Comparison of ENCODE assay signal across 8 cellular contexts in genomic region chr20:35619196-35620095, GRCh38. TPM values are rescaled to one million over a fixed set of nuclear protein-coding genes. Genes with fewer than 3 reads are reported as not detected.
A peak's percentile ranks its signal among the peaks of the same experiment; 100 is the strongest.
DNase-seq lines count a peak whose midpoint lies in the region; ATAC-seq, FAIRE-seq and TF ChIP-seq lines count a peak whose summit lies in the region.

No MANE protein-coding gene starts in this region.

- H3K36me3 ChIP-seq in Loucy (ENCODE audit: insufficient read depth, low read length) = no peaks in the 10 kb centered on the region; the same call in 1 of the 2 replicates

- H3K9me2 ChIP-seq in Loucy (replicated peaks; ENCODE audit: low read depth, low read length) = no peaks in the 10 kb centered on the region

- no peaks in the 10 kb centered on the region for H3K27me3 ChIP-seq in Loucy (ENCODE audit: insufficient read depth, low read length, poor library complexity, severe bottlenecking)

- H4K20me1 ChIP-seq in Loucy (ENCODE audit: insufficient read depth, low read length, poor library complexity, severe bottlenecking) = no peaks in the 10 kb centered on the region

- H3K4me3 Mint-ChIP-seq in activated naive CD8-positive, alpha-beta T cell = peak overlapping the region; percentile 88

- H3K9ac ChIP-seq in Loucy (ENCODE audit: low read depth, low read length, poor library complexity, severe bottlenecking) = peak overlapping the region; percentile 44

- peaks cover 32% of the 10 kb centered on the region for H3K4me1 Mint-ChIP-seq in activated naive CD8-positive, alpha-beta T cell (ENCODE audit: low read depth)

- no peaks in the 10 kb centered on the region for H3K36me3 Mint-ChIP-seq in activated naive CD8-positive, alpha-beta T cell

- H3F3A ChIP-seq in Loucy (ENCODE audit: low read depth) = 0 out of 2 replicates have a peak, but pooled peaks cover 2% of the 10 kb centered on the region

- no peak for FAIRE-seq in urothelium cell line (lab: Jason Lieb, UNC)

- TF ChIP-seq CTCF in Loucy (conservative IDR thresholded peaks at IDR 0.05; ENCODE audit: low read length) = peak; percentile 76

- H3K27ac Mint-ChIP-seq in activated naive CD8-positive, alpha-beta T cell = peak overlapping the region; percentile 64

- ATAC-seq in GM21528 (IDR thresholded peaks at IDR 0.05; ENCODE audit: low FRiP score, unreplicated experiment) = peak; percentile 33
- ATAC-seq in left ventricle myocardium superior = peak; percentile 42

- no peaks in the 10 kb centered on the region for H3K79me2 ChIP-seq in Loucy (ENCODE audit: insufficient read depth, low read length)

- peak overlapping the region; percentile 77 for H3K4me3 ChIP-seq in Loucy (ENCODE audit: low read length, poor library complexity, severe bottlenecking)

- H3K4me1 ChIP-seq in Loucy (ENCODE audit: insufficient read depth, low read length, poor library complexity, severe bottlenecking) = peaks cover 28% of the 10 kb centered on the region

- H3K4me2 ChIP-seq in Loucy (ENCODE audit: low read depth, low read length, poor library complexity, severe bottlenecking) = peak overlapping the region; percentile 96

- intact Hi-C loops in left ventricle myocardium superior (cut with micrococcal nuclease) = no loop called here

- H3K9me3 Mint-ChIP-seq in activated naive CD8-positive, alpha-beta T cell (ENCODE audit: low read depth) = no peaks in the 10 kb centered on the region

- DNase-seq in D341Med (ENCODE audit: low spot score) = peak; percentile 90
- DNase-seq in SKM-1 treated with dmso at 0.1 percent for 144 hours (lab: John Stamatoyannopoulos, UW; ENCODE audit: unreplicated experiment) = peak; percentile 28
- DNase-seq in left ventricle myocardium superior = peak; percentile 86
- peak; percentile 79 for DNase-seq in putamen (ENCODE audit: low spot score)
- DNase-seq in urothelium cell line (ENCODE audit: low spot score) = peak; percentile 92

- peak overlapping the region; percentile 89 for H2AFZ ChIP-seq in Loucy (ENCODE audit: low read length)

- H3K27me3 Mint-ChIP-seq in activated naive CD8-positive, alpha-beta T cell = no peaks in the 10 kb centered on the region

- H3K9me3 ChIP-seq in Loucy (ENCODE audit: insufficient read depth, low read depth, low read length) = no peaks in the 10 kb centered on the region

RNA-seq across cellular contexts. Expression of gene SPAG4, which starts 3.8 kb away (rescaled TPM):
- total RNA-seq in left ventricle myocardium superior = 3.1 TPM

RNA-seq across cellular contexts. Expression of gene CPNE1, which starts 45.3 kb away (rescaled TPM):
- 46.6 TPM for total RNA-seq in left ventricle myocardium superior

RNA-seq across cellular contexts. Expression of gene RBM12, which starts 45.3 kb away (rescaled TPM):
- 45.7 TPM for total RNA-seq in left ventricle myocardium superior

Comparison
In these comparisons a context has a peak if more than half of its experiments do, and no peak if none do; other contexts are left out.
1. Peak in every context shown above with its lines: DNase-seq, ATAC-seq and H3K4me3 ChIP-seq.
2. DNase-seq: peak in every context shown above with its lines; median percentile 92 in urothelium cell line; 90 in D341Med; 86 in left ventricle myocardium superior; 79 in putamen; 28 in SKM-1 treated with dmso at 0.1 percent for 144 hours.